In genomic region chr4:41143721-41144379, GRCh38 we compare ENCODE assay signal across 10 cellular contexts.
DNase-seq lines count a peak whose midpoint lies in the region; ATAC-seq and TF ChIP-seq lines count a peak whose summit lies in the region.
"Had no signal": no experiment of that assay in that cellular context is flagged by ENCODE, and none has a peak within 500 bp of the region (broad histone marks: within the 10 kb centered on the region; RNA-seq: fewer than 3 reads in every experiment).

No MANE protein-coding gene starts in this region.

- peaks cover 0 to 2% of the 10 kb centered on the region in 2 donors for H3K36me3 Mint-ChIP-seq in CD14-positive monocyte

- peaks cover 0 to 2% (median 2%) of the 10 kb centered on the region in 3 donors for H3K27me3 Mint-ChIP-seq in CD14-positive monocyte (ENCODE audit: low read depth in 3 of 3)

- TF ChIP-seq POLR2A in breast epithelium (IDR thresholded peaks at IDR 0.05) = no peak

- H3K4me1 Mint-ChIP-seq in CD14-positive monocyte = peaks cover 15% of the 10 kb centered on the region

- DNase-seq in HCEC 1CT (peak; percentile 34), breast epithelium (ENCODE audit: low spot score in 2 of 2) (no peak), right cardiac atrium (no peak), HT-29 (ENCODE audit: low spot score) (no peak), hippocampal formation (lab: John Stamatoyannopoulos, UW) (no peak), CD14-positive monocyte (ENCODE audit: low spot score) (no peak), D341Med (ENCODE audit: low spot score) (no peak)
- DNase-seq: activated T-cell treated with anti-CD3 and anti-CD28 coated beads for 4 hours, NCI-H2171 had no signal

- H3K27me3 ChIP-seq in breast epithelium (no peaks in the 10 kb centered on the region), right cardiac atrium (ENCODE audit: control insufficient read depth, insufficient read depth) (no peaks in the 10 kb centered on the region), skeletal muscle satellite cell (ENCODE audit: control insufficient read depth, insufficient read depth, low read length) (no peaks in the 10 kb centered on the region)

- H3K4me2 ChIP-seq in skeletal muscle satellite cell (ENCODE audit: low read length) = peak overlapping the region; percentile 75

- no peaks in the 10 kb centered on the region for H3K36me3 ChIP-seq in breast epithelium
- peaks cover 18% of the 10 kb centered on the region for H3K36me3 ChIP-seq in skeletal muscle satellite cell (ENCODE audit: insufficient read depth, low read length)

- no peaks in the 10 kb centered on the region for H3K9me3 ChIP-seq in breast epithelium
- H3K9me3 ChIP-seq in right cardiac atrium (ENCODE audit: control insufficient read depth, low read length) = no peaks in the 10 kb centered on the region
- no peaks in the 10 kb centered on the region for H3K9me3 ChIP-seq in skeletal muscle satellite cell (replicated peaks; ENCODE audit: low read length)

- H3K27ac ChIP-seq in breast epithelium = peak overlapping the region; percentile 91 to 94
- H3K27ac ChIP-seq in right cardiac atrium (ENCODE audit: low read length) = peak overlapping the region; percentile 87

- peak overlapping the region; percentile 79 for H3K9ac ChIP-seq in skeletal muscle satellite cell (ENCODE audit: low read depth, low read length)

- intact Hi-C loops in breast epithelium (cut with DNase I; ENCODE audit: low total_unique reads) = no loop called here
- intact Hi-C loops in right cardiac atrium (cut with DNase I) = loop anchor here in 2 of 4 donors (10.0 kb wide), 1 partner anchor 61 kb away; no protein-coding TSS in a partner anchor
- intact Hi-C loops in CD14-positive monocyte (cut with micrococcal nuclease) = no loop called here

- WGBS in right cardiac atrium = 44% methylated on average over 6 of the region's 6 CpGs

- H3K27ac Mint-ChIP-seq in CD14-positive monocyte = no peak overlapping the region

- peak in 1 of 2 donors; percentile 41 for ATAC-seq in right cardiac atrium

- no peak for TF ChIP-seq CTCF in breast epithelium (IDR thresholded peaks at IDR 0.05)
- no peak for TF ChIP-seq CTCF in CD14-positive monocyte (IDR thresholded peaks at IDR 0.05)

- H3K9me3 Mint-ChIP-seq in CD14-positive monocyte = peaks cover 0 to 2% (median 0%) of the 10 kb centered on the region in 7 donors

- no peak overlapping the region for H3K4me3 Mint-ChIP-seq in CD14-positive monocyte

- H3K4me1 ChIP-seq in breast epithelium (peaks cover 14 to 26% of the 10 kb centered on the region in 2 donors), right cardiac atrium (ENCODE audit: control insufficient read depth, insufficient read depth, low read length) (peaks cover 11% of the 10 kb centered on the region), skeletal muscle satellite cell (ENCODE audit: control insufficient read depth, insufficient read depth, low read length) (peaks cover 77% of the 10 kb centered on the region)

- H3K4me3 ChIP-seq in breast epithelium (peak overlapping the region in 2 of 3 donors; percentile 9 to 32), right cardiac atrium (ENCODE audit: low read length) (no peak overlapping the region), skeletal muscle satellite cell (ENCODE audit: low read length) (peak overlapping the region; percentile 30)
